Comparison of ENCODE assay signal across 18 cellular contexts in the genomic region with DNA sequence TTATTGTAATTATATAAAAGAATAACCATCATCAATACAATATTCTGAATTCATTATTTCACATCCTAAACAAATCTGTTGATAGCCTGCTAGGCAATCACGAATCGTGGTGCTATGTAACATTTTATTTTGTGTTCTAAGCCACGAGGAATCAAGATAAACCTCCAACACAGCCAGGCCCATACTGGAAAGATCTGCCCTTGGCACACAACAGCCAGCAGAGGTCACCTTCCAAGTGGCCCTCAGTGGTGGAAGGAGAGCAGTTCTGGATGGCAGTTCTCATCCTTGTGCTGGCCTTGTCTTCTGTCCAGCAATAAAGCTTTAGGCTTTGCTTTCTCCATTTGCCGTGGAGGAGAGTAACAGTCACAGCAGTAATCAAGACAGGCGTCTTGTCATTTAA. TPM values are rescaled to one million over a fixed set of nuclear protein-coding genes. Genes with fewer than 3 reads are reported as not detected.
DNase-seq lines count a peak whose midpoint lies in the region; ATAC-seq, FAIRE-seq and TF ChIP-seq lines count a peak whose summit lies in the region.
"Had no signal": no experiment of that assay in that cellular context is flagged by ENCODE, and none has a peak within 500 bp of the region (broad histone marks: within the 10 kb centered on the region; RNA-seq: fewer than 3 reads in every experiment).

No MANE protein-coding gene starts in this region.

- CTCF ChIA-PET in HepG2 (lab: Yijun Ruan, JAX; ENCODE audit: low intra/inter-chr PET ratio, low total read pairs), result no interaction called here

- no peak overlapping the region for H3K9ac ChIP-seq in HepG2 (ENCODE audit: insufficient read depth, low read depth, low read length)
- H3K9ac ChIP-seq in endodermal cell (ENCODE audit: extremely low read depth, low read length, poor library complexity, severe bottlenecking), result no peak overlapping the region

- WGBS in HepG2 (ENCODE audit: low lambda C conversion rate), result 2% methylated on average over 5 of the region's 5 CpGs
- WGBS in right lobe of liver (ENCODE audit: insufficient coverage, low coverage, low lambda C conversion rate, missing lambda C conversion rate), result 52% methylated on average over 5 of the region's 5 CpGs
- 91 to 96% methylated on average over 2 to 5 of the region's 5 CpGs for WGBS in endodermal cell (ENCODE audit: insufficient coverage in 1 of 2, insufficient read length in 1 of 2), 2 experiments

- peak; percentile 4 for FAIRE-seq in HepG2 (lab: Jason Lieb, UNC)
- FAIRE-seq: GM12878, GM18507, RCC 7860 had no signal

- in situ Hi-C loops in HepG2 (cut with HindIII; ENCODE audit: extremely low pct_ligation_motif_present, low pct_unique_long_range_greater_than_20kb), result no loop called here

- TF ChIP-seq EP300 in HepG2 (IDR thresholded peaks at IDR 0.05; ENCODE audit: low read depth in 2 of 2, low read length in 2 of 2), result no peak
- no peak for TF ChIP-seq EP300 in HepG2 (CRISPR knock-in tag; IDR thresholded peaks at IDR 0.05; ENCODE audit: borderline replicate concordance)

- no peaks in the 10 kb centered on the region for H3K36me3 Mint-ChIP-seq in endodermal cell (ENCODE audit: low read depth)

- peaks cover 3% of the 10 kb centered on the region for H3K4me1 Mint-ChIP-seq in endodermal cell

- TF ChIP-seq CTCF in HepG2 (CRISPR knock-in tag; IDR thresholded peaks at IDR 0.05) (peak; percentile 26; the same call in 1 of the 2 replicates), right lobe of liver (IDR thresholded peaks at IDR 0.05) (no peak), LNCaP clone FGC (IDR thresholded peaks at IDR 0.05; ENCODE audit: control insufficient read depth, extremely low read depth, insufficient read depth) (0 out of 2 replicates have a peak, but pooled peaks have one; percentile 5), endodermal cell (conservative IDR thresholded peaks at IDR 0.05) (peak; percentile 48)

- H3K4me2 ChIP-seq in HepG2 (ENCODE audit: low read depth, low read length), result no peak overlapping the region

- H3K4me1 ChIP-seq in HepG2 (ENCODE audit: insufficient read depth, low read length) (no peaks in the 10 kb centered on the region), right lobe of liver (no peaks in the 10 kb centered on the region), endodermal cell (ENCODE audit: control insufficient read depth, insufficient read depth, low read length) (no peaks in the 10 kb centered on the region)

- TF ChIP-seq RAD21 in HepG2 (CRISPR knock-in tag; IDR thresholded peaks at IDR 0.05), result no peak

- TF ChIP-seq POLR2A in HepG2 (IDR thresholded peaks at IDR 0.05; ENCODE audit: insufficient read depth in 1 of 2, low read depth in 2 of 2, low read length in 2 of 2), result no peak
- no peak for TF ChIP-seq POLR2A in right lobe of liver (IDR thresholded peaks at IDR 0.05)

- no peak overlapping the region for H3K4me3 Mint-ChIP-seq in endodermal cell
- H3K4me3 Mint-ChIP-seq: H9 had no signal

- H3K27me3 Mint-ChIP-seq in endodermal cell (ENCODE audit: insufficient read depth), result peaks cover 17% of the 10 kb centered on the region

- H3K36me3 ChIP-seq in HepG2 (replicated peaks in 1 of 2; ENCODE audit: control insufficient read depth in 1 of 2, insufficient read depth in 2 of 2, low read length in 2 of 2) (no peaks in the 10 kb centered on the region), right lobe of liver (no peaks in the 10 kb centered on the region), endodermal cell (ENCODE audit: control insufficient read depth, insufficient read depth, low read length) (no peaks in the 10 kb centered on the region)

- intact Hi-C loops in HepG2 (cut with micrococcal nuclease; ENCODE audit: unreplicated experiment), result no loop called here
- intact Hi-C loops in right lobe of liver (cut with DNase I), result no loop called here
- intact Hi-C loops in left colon (cut with DNase I, micrococcal nuclease), result no loop called here

- no peaks in the 10 kb centered on the region for H3K79me2 ChIP-seq in HepG2 (ENCODE audit: insufficient read depth, low read length)

- H3K4me3 ChIP-seq in HepG2 (replicated peaks in 1 of 3; ENCODE audit: insufficient read depth in 1 of 3, low read depth in 2 of 3, low read length in 3 of 3), result no peak overlapping the region
- no peak overlapping the region for H3K4me3 ChIP-seq in right lobe of liver
- no peak overlapping the region for H3K4me3 ChIP-seq in LNCaP clone FGC (ENCODE audit: low read depth, low read length)
- no peak overlapping the region for H3K4me3 ChIP-seq in endodermal cell (ENCODE audit: low read length)
- H3K4me3 ChIP-seq: GM12878 had no signal

- BruUV-seq in HepG2 (replicated peaks; lab: Mats Ljungman, UMichigan), result no TSS peak

- no peaks in the 10 kb centered on the region for H4K20me1 ChIP-seq in HepG2 (ENCODE audit: insufficient read depth, low read length)

- H3K27ac ChIP-seq in HepG2 (ENCODE audit: extremely low read length, insufficient read depth, low read length) (no peak overlapping the region), right lobe of liver (no peak overlapping the region), endodermal cell (ENCODE audit: low read depth, low read length) (no peak overlapping the region)

- H2AFZ ChIP-seq in HepG2 (ENCODE audit: low read length), result no peak overlapping the region

- H3K9me3 ChIP-seq in HepG2 (ENCODE audit: low read length), result no peaks in the 10 kb centered on the region
- no peaks in the 10 kb centered on the region for H3K9me3 ChIP-seq in right lobe of liver
- H3K9me3 ChIP-seq in endodermal cell (ENCODE audit: control insufficient read depth, low read length), result no peaks in the 10 kb centered on the region

- no peak for DNase-seq in HepG2 (ENCODE audit: low spot score)
- DNase-seq in right lobe of liver, result no peak
- DNase-seq in LNCaP clone FGC (ENCODE audit: low read depth), result no peak
- DNase-seq in endodermal cell, result peak; percentile 33
- DNase-seq in SKM-1 (lab: John Stamatoyannopoulos, UW; ENCODE audit: unreplicated experiment), result no peak
- DNase-seq in left colon, result no peak
- DNase-seq: COR-L47, H9, NCI-H1417, NCI-H1930, NCI-H2171 treated with DMSO at 0.1 percent for 48 hours, NCI-H510A treated with DMSO at 0.1 percent for 48 hours, SHP77 treated with DMSO at 0.1 percent for 48 hours had no signal

- ATAC-seq in HepG2, result peak; percentile 71; the same call in 2 of the 3 replicates
- ATAC-seq in right lobe of liver, result no peak
- no peak for ATAC-seq in left colon
- ATAC-seq in SK-N-SH treated with all-trans-retinoic acid at 6 μM for 48 hours, result no peak
- ATAC-seq: GM12878 had no signal

- H3K27me3 ChIP-seq in HepG2 (ENCODE audit: control insufficient read depth in 1 of 2, insufficient read depth in 2 of 2, low read length in 2 of 2) (peaks cover 0 to 21% of the 10 kb centered on the region in 2 experiments; a peak in 2 of 5 replicates), right lobe of liver (no peaks in the 10 kb centered on the region), endodermal cell (ENCODE audit: control insufficient read depth, insufficient read depth, low read length, poor library complexity, severe bottlenecking) (no peaks in the 10 kb centered on the region)

- no peak overlapping the region for H3K27ac Mint-ChIP-seq in endodermal cell
- H3K27ac Mint-ChIP-seq: H9 had no signal

- POLR2A ChIA-PET in HepG2 (lab: Yijun Ruan, JAX), result no interaction called here

- H3K9me3 Mint-ChIP-seq in endodermal cell, result peaks cover 9% of the 10 kb centered on the region
- H3K9me3 Mint-ChIP-seq: H9 had no signal

TF ChIP-seq in HepG2, 621 proteins besides CTCF, POLR2A, EP300 and RAD21:
- TF ChIP-seq HMG20B (CRISPR knock-in tag; conservative IDR thresholded peaks at IDR 0.05), result no peak
- peak; percentile 15; the same call in 1 of the 2 replicates for TF ChIP-seq STAG1 (CRISPR knock-in tag; IDR thresholded peaks at IDR 0.05)

TF ChIP-seq in SK-N-SH treated with all-trans-retinoic acid at 6 μM for 48 hours, 23 proteins besides CTCF, POLR2A, EP300 and RAD21:
- no peak for TF ChIP-seq TCF4 (CRISPR knock-in tag; IDR thresholded peaks at IDR 0.05; ENCODE audit: borderline replicate concordance)
- no peak for TF ChIP-seq SNAI2 (CRISPR knock-in tag; IDR thresholded peaks at IDR 0.05)
- TF ChIP-seq ZNF565 (CRISPR knock-in tag; conservative IDR thresholded peaks at IDR 0.05; ENCODE audit: low read depth), result no peak
- no peak for TF ChIP-seq PPARA (CRISPR knock-in tag; IDR thresholded peaks at IDR 0.05; ENCODE audit: borderline replicate concordance)
- TF ChIP-seq ISL1 (CRISPR knock-in tag; IDR thresholded peaks at IDR 0.05), result no peak
- no peak for TF ChIP-seq ZFP3 (CRISPR knock-in tag; IDR thresholded peaks at IDR 0.05)

RNA-seq across cellular contexts. Expression of a gene that starts 13.2 kb away (rescaled TPM):
- not detected in 2 replicates for total RNA-seq in HepG2 (2016; rRNA removed; fragmentation: Illumina TruSeq; extraction: Trizol)
- total RNA-seq in HepG2 (2016; cell fraction: cytosol; rRNA removed; fragmentation: Illumina TruSeq; extraction: Trizol; ENCODE audit: low read depth), result not detected in 2 replicates
- not detected in 2 replicates for total RNA-seq in HepG2 (2016; cell fraction: insoluble cytoplasmic fraction; rRNA removed; fragmentation: Illumina TruSeq; extraction: Trizol)
- total RNA-seq in HepG2 (2016; cell fraction: membrane; rRNA removed; fragmentation: Illumina TruSeq; extraction: Trizol), result not detected in 2 replicates
- total RNA-seq in HepG2 (2016; cell fraction: nucleus; rRNA removed; fragmentation: Illumina TruSeq; extraction: Trizol), result not detected in 2 replicates
- polyA plus RNA-seq in HepG2 (2011; rRNA removed), result not detected in 2 replicates
- polyA plus RNA-seq in HepG2 (2011; cell fraction: cytosol; rRNA removed), result not detected in 2 replicates
- polyA plus RNA-seq in HepG2 (2011; cell fraction: nucleus; rRNA removed), result not detected in 2 replicates
- polyA plus RNA-seq in HepG2 (2012), result not detected in 2 replicates
- not detected in 2 replicates for polyA plus RNA-seq in HepG2 (2016; cell fraction: cytosol; fragmentation: Illumina TruSeq; extraction: Trizol; ENCODE audit: low read depth)
- polyA plus RNA-seq in HepG2 (2016; cell fraction: insoluble cytoplasmic fraction; fragmentation: Illumina TruSeq; extraction: Trizol; ENCODE audit: low read depth), result not detected in 2 replicates
- not detected in 2 replicates for polyA plus RNA-seq in HepG2 (2016; cell fraction: membrane; fragmentation: Illumina TruSeq; extraction: Trizol; ENCODE audit: low read depth)
- not detected in 2 replicates for polyA plus RNA-seq in HepG2 (2016; cell fraction: nucleus; fragmentation: Illumina TruSeq; extraction: Trizol; ENCODE audit: insufficient read depth, low read depth)
- polyA minus RNA-seq in HepG2 (2011; rRNA and poly(A)+ RNA removed; ENCODE audit: low replicate concordance), result not detected in 2 replicates
- polyA minus RNA-seq in HepG2 (2011; cell fraction: cytosol; rRNA and poly(A)+ RNA removed), result not detected in 2 replicates
- polyA minus RNA-seq in HepG2 (2011; cell fraction: nucleus; rRNA and poly(A)+ RNA removed), result not detected in 2 replicates
- total RNA-seq in right lobe of liver, result under 1 TPM; 0.04 to 0.25 (median 0.07) TPM
- not detected for total RNA-seq in endodermal cell
- polyA plus RNA-seq in endodermal cell (2013, experiment 1 of 2), result not detected
- not detected for polyA plus RNA-seq in endodermal cell (2013, experiment 2 of 2)
- under 1 TPM; 0.15 to 0.61 TPM for total RNA-seq in left colon
- total RNA-seq: H9 had no signal
- polyA plus RNA-seq: BJ had no signal

Comparison
In these comparisons a context has a peak if more than half of its experiments do, and no peak if none do; other contexts are left out.
1. CTCF ChIP-seq: peak in HepG2 (single experiment), LNCaP clone FGC (single experiment) and endodermal cell (single experiment); none in right lobe of liver (0 of 4).